In the genomic region with DNA sequence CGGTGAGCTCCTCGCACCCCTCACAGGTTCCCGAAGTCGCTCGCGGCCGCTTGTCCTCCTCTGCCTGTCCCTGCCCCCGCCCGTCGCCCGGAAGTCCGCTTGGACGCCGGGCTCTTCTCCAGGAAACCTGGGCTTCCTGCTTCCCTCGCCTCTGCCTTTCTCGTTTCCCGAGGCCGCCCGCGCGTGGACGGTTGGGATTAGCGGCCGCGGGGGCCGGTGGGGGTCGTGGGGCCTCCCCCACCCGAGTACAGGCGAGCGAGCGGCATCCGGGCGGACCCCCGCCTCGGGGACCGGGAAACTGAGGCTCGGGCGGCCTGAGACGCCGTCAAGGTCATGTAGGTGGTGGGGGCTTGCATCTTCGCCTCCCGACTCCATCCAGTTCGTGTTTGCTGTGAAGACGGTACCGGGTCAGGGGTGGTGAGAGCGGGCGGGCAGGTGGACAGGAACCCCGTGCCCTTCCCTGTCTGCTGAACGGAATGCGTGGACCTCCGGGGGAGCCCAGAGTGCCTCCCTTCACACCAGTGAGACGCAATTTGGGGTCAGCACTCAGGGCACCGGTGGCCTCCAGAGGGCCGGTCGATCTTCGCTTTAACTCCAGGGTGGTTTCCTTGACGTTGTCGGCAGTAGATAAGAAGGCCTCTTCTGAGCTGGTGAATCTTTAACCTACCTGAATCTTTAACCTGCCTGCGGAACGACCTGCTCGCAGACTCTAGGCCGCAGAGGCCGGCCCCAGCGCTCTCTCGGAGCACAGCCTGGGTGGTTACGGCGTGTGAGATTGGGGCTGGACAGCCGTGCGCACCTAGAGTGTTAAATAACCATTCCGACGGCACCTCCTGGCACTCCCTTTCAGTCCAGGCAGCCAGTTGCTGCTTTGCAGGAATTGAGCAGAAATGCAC, we compare ENCODE assay signal across 9 cellular contexts. TPM values are rescaled to one million over a fixed set of nuclear protein-coding genes. Genes with fewer than 3 reads are reported as not detected.
DNase-seq lines count a peak whose midpoint lies in the region; ATAC-seq, FAIRE-seq and TF ChIP-seq lines count a peak whose summit lies in the region.
"Had no signal": no experiment of that assay in that cellular context is flagged by ENCODE, and none has a peak within 500 bp of the region (broad histone marks: within the 10 kb centered on the region; RNA-seq: fewer than 3 reads in every experiment).

No MANE protein-coding gene starts in this region.

- CTCF ChIA-PET in activated B cell treated with CpG ODN at 0.5 μM for 24 hours (lab: Charles Lee) = no interaction called here

- FAIRE-seq in D721Med (lab: Jason Lieb, UNC) = no peak
- FAIRE-seq: endometrium had no signal

- H3K4me3 Mint-ChIP-seq in activated B cell treated with CpG ODN at 0.5 μM for 24 hours = peak overlapping the region; percentile 93
- H3K4me3 Mint-ChIP-seq in natural killer cell = peak overlapping the region; percentile 92

- ATAC-seq in HG03045 (IDR thresholded peaks at IDR 0.05; ENCODE audit: unreplicated experiment) = peak; percentile 8
- ATAC-seq in activated B cell treated with CpG ODN at 0.5 μM for 24 hours (ENCODE audit: low read depth) = no peak
- peak in 2 of 3 donors; percentile 4 to 21 for ATAC-seq in natural killer cell

- DNase-seq in NCI-H1092 treated with DMSO at 0.1 percent for 48 hours (lab: John Stamatoyannopoulos, UW) (peak; percentile 48), NCI-H1092 (lab: John Stamatoyannopoulos, UW) (no peak), activated B cell treated with CpG ODN at 0.5 μM for 24 hours (no peak), epithelial cell of proximal tubule (ENCODE audit: low read depth) (no peak), natural killer cell (peak; percentile 38), D721Med (ENCODE audit: insufficient read length, low spot score) (no peak), SKM-1 (lab: John Stamatoyannopoulos, UW; ENCODE audit: unreplicated experiment) (no peak)

- H3K27me3 Mint-ChIP-seq in activated B cell treated with CpG ODN at 0.5 μM for 24 hours (no peaks in the 10 kb centered on the region), natural killer cell (ENCODE audit: low read depth in 2 of 2) (no peaks in the 10 kb centered on the region)

- H3K27ac Mint-ChIP-seq in activated B cell treated with CpG ODN at 0.5 μM for 24 hours = peak overlapping the region; percentile 88
- H3K27ac Mint-ChIP-seq in natural killer cell = peak overlapping the region; percentile 93 to 94

- H3K9me3 Mint-ChIP-seq in activated B cell treated with CpG ODN at 0.5 μM for 24 hours = no peaks in the 10 kb centered on the region
- no peaks in the 10 kb centered on the region for H3K9me3 Mint-ChIP-seq in natural killer cell

- peaks cover 27% of the 10 kb centered on the region for H3K36me3 Mint-ChIP-seq in activated B cell treated with CpG ODN at 0.5 μM for 24 hours (ENCODE audit: low read depth)
- H3K36me3 Mint-ChIP-seq in natural killer cell = no peaks in the 10 kb centered on the region

- H3K4me1 Mint-ChIP-seq in activated B cell treated with CpG ODN at 0.5 μM for 24 hours (peaks cover 54% of the 10 kb centered on the region), natural killer cell (peaks cover 47 to 72% of the 10 kb centered on the region in 2 donors)

- intact Hi-C loops in activated B cell treated with CpG ODN at 0.5 μM for 24 hours (cut with micrococcal nuclease) (loop anchor here (1.0 to 10.0 kb wide), 11 partner anchors 20 to 1422 kb away; a partner anchor contains a TSS), natural killer cell (cut with micrococcal nuclease) (loop anchor here (2.0 to 5.0 kb wide), 2 partner anchors 20 to 84 kb away; a partner anchor contains a TSS)

- H3K4me3 ChIP-seq in epithelial cell of proximal tubule (ENCODE audit: low read depth, low read length) = peak overlapping the region; percentile 98

- TF ChIP-seq CTCF in activated B cell treated with CpG ODN at 0.5 μM for 24 hours (IDR thresholded peaks at IDR 0.05) (no peak), epithelial cell of proximal tubule (conservative IDR thresholded peaks at IDR 0.05; ENCODE audit: low read depth, low read length) (no peak), natural killer cell (IDR thresholded peaks at IDR 0.05) (no peak), D721Med (IDR thresholded peaks at IDR 0.05; ENCODE audit: insufficient read depth, missing control alignments) (no peak)

- POLR2A ChIA-PET in activated B cell treated with CpG ODN at 0.5 μM for 24 hours (lab: Charles Lee) = interaction anchor here (0.6 to 3.1 kb wide), 14 partner anchors 9 to 1144 kb away, joined by 3 to 26 read pairs (median 4); a partner anchor contains a TSS

RNA-seq across cellular contexts. Expression of a gene that starts 0.7 kb away (rescaled TPM):
- total RNA-seq in activated B cell treated with CpG ODN at 0.5 μM for 24 hours = 209 and 213 TPM in 2 replicates
- total RNA-seq in epithelial cell of proximal tubule = 303 and 476 TPM in 2 replicates
- total RNA-seq in natural killer cell = 100 to 1,000 TPM; 368 to 427 (median 424) TPM

RNA-seq across cellular contexts. Expression of a gene that starts 19.9 kb away (rescaled TPM):
- 11.9 and 13.3 TPM in 2 replicates for total RNA-seq in activated B cell treated with CpG ODN at 0.5 μM for 24 hours
- 23.8 and 27.6 TPM in 2 replicates for total RNA-seq in epithelial cell of proximal tubule
- total RNA-seq in natural killer cell = 10 to 100 TPM; 18.9 to 21.6 (median 19.6) TPM

RNA-seq across cellular contexts. Expression of a gene that starts 25.9 kb away (rescaled TPM):
- total RNA-seq in activated B cell treated with CpG ODN at 0.5 μM for 24 hours = 34.0 and 34.3 TPM in 2 replicates
- total RNA-seq in epithelial cell of proximal tubule = 130 and 142 TPM in 2 replicates
- 10 to 100 TPM; 50.0 to 70.6 (median 64.1) TPM for total RNA-seq in natural killer cell

RNA-seq across cellular contexts. Expression of a gene that starts 56.9 kb away (rescaled TPM):
- total RNA-seq in activated B cell treated with CpG ODN at 0.5 μM for 24 hours (104 and 119 TPM in 2 replicates), epithelial cell of proximal tubule (242 and 269 TPM in 2 replicates), natural killer cell (100 to 1,000 TPM; 292 to 313 (median 308) TPM)

Comparison
In these comparisons a context has a peak if more than half of its experiments do, and no peak if none do; other contexts are left out.
1. DNase-seq: peak in NCI-H1092 treated with DMSO at 0.1 percent for 48 hours (single experiment) and natural killer cell (single experiment); none in NCI-H1092 (single experiment), activated B cell treated with CpG ODN at 0.5 μM for 24 hours (single experiment), epithelial cell of proximal tubule (single experiment), D721Med (single experiment) and SKM-1 (single experiment).